In the genomic region with DNA sequence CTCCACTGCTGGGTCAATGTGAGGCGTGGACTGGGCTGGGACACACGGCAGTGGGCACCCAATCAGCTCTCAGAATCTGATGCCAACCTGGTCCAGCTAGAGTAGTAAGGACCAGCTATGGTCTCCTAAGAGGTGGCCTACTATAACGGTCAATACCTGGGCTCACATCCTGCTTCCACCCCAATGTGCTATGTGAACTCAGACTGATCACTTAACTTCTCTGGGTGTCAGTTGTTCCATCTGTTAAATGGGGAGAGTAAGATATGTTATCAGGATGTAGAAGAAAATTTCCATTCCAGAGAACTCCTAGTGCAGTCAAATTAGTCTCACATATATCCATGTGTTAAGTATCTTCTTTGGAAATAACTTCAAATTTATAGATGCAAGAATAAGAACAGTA, we compare ENCODE assay signal across 16 cellular contexts. TPM values are rescaled to one million over a fixed set of nuclear protein-coding genes. Genes with fewer than 3 reads are reported as not detected.
DNase-seq lines count a peak whose midpoint lies in the region; ATAC-seq and TF ChIP-seq lines count a peak whose summit lies in the region.
"Had no signal": no experiment of that assay in that cellular context is flagged by ENCODE, and none has a peak within 500 bp of the region (broad histone marks: within the 10 kb centered on the region; RNA-seq: fewer than 3 reads in every experiment).

No MANE protein-coding gene starts in this region.

- H3K36me3 ChIP-seq in DND-41 (ENCODE audit: insufficient read depth, low read length), result no peaks in the 10 kb centered on the region
- H3K36me3 ChIP-seq: sigmoid colon had no signal

- no peaks in the 10 kb centered on the region for H3K27me3 ChIP-seq in DND-41 (ENCODE audit: insufficient read depth, low read length, poor library complexity)
- H3K27me3 ChIP-seq: sigmoid colon had no signal

- H3K9me3 ChIP-seq in DND-41 (ENCODE audit: insufficient read depth, low read length, severe bottlenecking), result no peaks in the 10 kb centered on the region
- H3K9me3 ChIP-seq: sigmoid colon had no signal

- peak overlapping the region; percentile 92 for H3K27ac ChIP-seq in DND-41 (ENCODE audit: low read length)
- H3K27ac ChIP-seq: 22Rv1, sigmoid colon had no signal

- POLR2A ChIA-PET in activated CD8-positive, alpha-beta T cell treated with anti-CD3 and anti-CD28 coated beads for 36 hours (lab: Charles Lee), result interaction anchor here (1.0 to 3.6 kb wide), 8 partner anchors 8 to 180 kb away, joined by 3 to 58 read pairs (median 8); a partner anchor contains a TSS

- ATAC-seq in DND-41 (ENCODE audit: insufficient read depth, low read depth) (no peak), memory B cell (ENCODE audit: low read depth) (no peak), HG03565 (IDR thresholded peaks at IDR 0.05; ENCODE audit: unreplicated experiment) (no peak), GM18505 (IDR thresholded peaks at IDR 0.05; ENCODE audit: unreplicated experiment) (no peak)
- no peak for ATAC-seq in activated CD8-positive, alpha-beta T cell treated with anti-CD3 and anti-CD28 coated beads for 36 hours

- H4K20me1 ChIP-seq in DND-41 (ENCODE audit: insufficient read depth, low read length), result peaks cover 15% of the 10 kb centered on the region

- peaks cover 58% of the 10 kb centered on the region for H3K4me1 Mint-ChIP-seq in T-helper 1 cell treated with Interleukin-12 subunit alpha and Interleukin-12 subunit beta and Interleukin-4 antibody, amounts not matched to agents 30 μg/mL and 1 μg/mL, for 36 hours (ENCODE audit: low read depth)
- peaks cover 81% of the 10 kb centered on the region for H3K4me1 Mint-ChIP-seq in activated CD8-positive, alpha-beta T cell treated with anti-CD3 and anti-CD28 coated beads for 36 hours (ENCODE audit: low read depth)
- H3K4me1 Mint-ChIP-seq in memory B cell (peaks cover 66% of the 10 kb centered on the region), nephron progenitor cell (peaks cover 15% of the 10 kb centered on the region)

- H3K9me3 Mint-ChIP-seq in T-helper 1 cell treated with Interleukin-12 subunit alpha and Interleukin-12 subunit beta and Interleukin-4 antibody, amounts not matched to agents 30 μg/mL and 1 μg/mL, for 36 hours, result peaks cover 5% of the 10 kb centered on the region
- H3K9me3 Mint-ChIP-seq in activated CD8-positive, alpha-beta T cell treated with anti-CD3 and anti-CD28 coated beads for 36 hours, result no peaks in the 10 kb centered on the region
- no peaks in the 10 kb centered on the region for H3K9me3 Mint-ChIP-seq in memory B cell
- no peaks in the 10 kb centered on the region for H3K9me3 Mint-ChIP-seq in nephron progenitor cell
- H3K9me3 Mint-ChIP-seq: dendritic cell treated with granulocyte-macrophage colony-stimulating factor and Interleukin-4, amounts not matched to agents 40 ng/mL and 50 ng/mL, for 4 days; type B pancreatic cell had no signal

- no peak for TF ChIP-seq POLR2A in GM18505 (IDR thresholded peaks at IDR 0.05; ENCODE audit: borderline replicate concordance, extremely low read depth, insufficient read depth, insufficient read length)

- peaks cover 76% of the 10 kb centered on the region for H3K79me2 ChIP-seq in DND-41 (ENCODE audit: insufficient read depth, low read length)

- H3K9ac ChIP-seq in DND-41 (ENCODE audit: low read depth, low read length), result peak overlapping the region; percentile 9; the same call in 1 of the 2 replicates

- no peaks in the 10 kb centered on the region for H3K27me3 Mint-ChIP-seq in T-helper 1 cell treated with Interleukin-12 subunit alpha and Interleukin-12 subunit beta and Interleukin-4 antibody, amounts not matched to agents 30 μg/mL and 1 μg/mL, for 36 hours (ENCODE audit: low read depth)
- no peaks in the 10 kb centered on the region for H3K27me3 Mint-ChIP-seq in activated CD8-positive, alpha-beta T cell treated with anti-CD3 and anti-CD28 coated beads for 36 hours
- H3K27me3 Mint-ChIP-seq in memory B cell (no peaks in the 10 kb centered on the region), nephron progenitor cell (ENCODE audit: low read depth, poor library complexity) (no peaks in the 10 kb centered on the region)
- H3K27me3 Mint-ChIP-seq: dendritic cell treated with granulocyte-macrophage colony-stimulating factor and Interleukin-4, amounts not matched to agents 40 ng/mL and 50 ng/mL, for 4 days; stimulated activated naive CD8-positive, alpha-beta T cell treated with anti-CD3 and anti-CD28 coated beads, Interleukin-15, amount 100 ng/mL, for 72 hours; type B pancreatic cell had no signal

- CTCF ChIA-PET in activated CD8-positive, alpha-beta T cell treated with anti-CD3 and anti-CD28 coated beads for 36 hours (lab: Charles Lee), result interaction anchor here (1.6 kb wide), 1 partner anchor 34 kb away, joined by 6 read pairs; no protein-coding TSS in a partner anchor

- DNase-seq in T-helper 1 cell (no peak), DND-41 (no peak), memory B cell (ENCODE audit: low spot score in 2 of 2) (no peak), nephron progenitor cell (no peak)
- no peak for DNase-seq in activated CD8-positive, alpha-beta T cell treated with anti-CD3 and anti-CD28 coated beads for 36 hours
- DNase-seq: NCI-H1436 treated with DMSO at 0.1 percent for 48 hours; NCI-H2171 treated with DMSO at 0.1 percent for 48 hours; NCI-H748 treated with DMSO at 0.1 percent for 48 hours; sigmoid colon; stimulated activated naive CD8-positive, alpha-beta T cell treated with anti-CD3 and anti-CD28 coated beads, Interleukin-15, amount 100 ng/mL, for 72 hours had no signal

- H3K27ac Mint-ChIP-seq in T-helper 1 cell treated with Interleukin-12 subunit alpha and Interleukin-12 subunit beta and Interleukin-4 antibody, amounts not matched to agents 30 μg/mL and 1 μg/mL, for 36 hours, result peak overlapping the region; percentile 49
- peak overlapping the region; percentile 94 for H3K27ac Mint-ChIP-seq in activated CD8-positive, alpha-beta T cell treated with anti-CD3 and anti-CD28 coated beads for 36 hours
- peak overlapping the region; percentile 98 for H3K27ac Mint-ChIP-seq in memory B cell
- H3K27ac Mint-ChIP-seq in nephron progenitor cell, result no peak overlapping the region
- H3K27ac Mint-ChIP-seq: dendritic cell treated with granulocyte-macrophage colony-stimulating factor and Interleukin-4, amounts not matched to agents 40 ng/mL and 50 ng/mL, for 4 days; type B pancreatic cell had no signal

- H3K4me3 ChIP-seq in DND-41 (ENCODE audit: low read depth in 1 of 2, low read length in 2 of 2), result no peak overlapping the region
- H3K4me3 ChIP-seq: sigmoid colon had no signal

- intact Hi-C loops in activated CD8-positive, alpha-beta T cell treated with anti-CD3 and anti-CD28 coated beads for 36 hours (cut with micrococcal nuclease), result loop anchor here (5.0 kb wide), 1 partner anchor 37 kb away; no protein-coding TSS in a partner anchor

- peak overlapping the region; percentile 37; the same call in 1 of the 2 replicates for H3K4me2 ChIP-seq in DND-41 (ENCODE audit: insufficient read depth, low read length)

- peaks cover 68% of the 10 kb centered on the region for H3K4me1 ChIP-seq in DND-41 (ENCODE audit: insufficient read depth, low read length)

- H3K4me3 Mint-ChIP-seq in T-helper 1 cell treated with Interleukin-12 subunit alpha and Interleukin-12 subunit beta and Interleukin-4 antibody, amounts not matched to agents 30 μg/mL and 1 μg/mL, for 36 hours, result no peak overlapping the region
- no peak overlapping the region for H3K4me3 Mint-ChIP-seq in activated CD8-positive, alpha-beta T cell treated with anti-CD3 and anti-CD28 coated beads for 36 hours
- peak overlapping the region; percentile 1 for H3K4me3 Mint-ChIP-seq in memory B cell
- H3K4me3 Mint-ChIP-seq in nephron progenitor cell, result no peak overlapping the region
- H3K4me3 Mint-ChIP-seq: dendritic cell treated with granulocyte-macrophage colony-stimulating factor and Interleukin-4, amounts not matched to agents 40 ng/mL and 50 ng/mL, for 4 days; type B pancreatic cell had no signal

- peaks cover 25% of the 10 kb centered on the region for H3K36me3 Mint-ChIP-seq in T-helper 1 cell treated with Interleukin-12 subunit alpha and Interleukin-12 subunit beta and Interleukin-4 antibody, amounts not matched to agents 30 μg/mL and 1 μg/mL, for 36 hours (ENCODE audit: low read depth)
- H3K36me3 Mint-ChIP-seq in activated CD8-positive, alpha-beta T cell treated with anti-CD3 and anti-CD28 coated beads for 36 hours (ENCODE audit: low read depth), result peaks cover 15% of the 10 kb centered on the region
- H3K36me3 Mint-ChIP-seq in memory B cell, result peaks cover 10% of the 10 kb centered on the region
- peaks cover 4% of the 10 kb centered on the region for H3K36me3 Mint-ChIP-seq in nephron progenitor cell (ENCODE audit: low read depth)
- H3K36me3 Mint-ChIP-seq: type B pancreatic cell had no signal

- no peak for TF ChIP-seq CTCF in DND-41 (IDR thresholded peaks at IDR 0.05; ENCODE audit: borderline replicate concordance, extremely low read depth, low read length, poor library complexity, severe bottlenecking)
- no peak for TF ChIP-seq CTCF in activated CD8-positive, alpha-beta T cell treated with anti-CD3 and anti-CD28 coated beads for 36 hours (IDR thresholded peaks at IDR 0.05)
- TF ChIP-seq CTCF in nephron progenitor cell (IDR thresholded peaks at IDR 0.05), result no peak

- no peak overlapping the region for H2AFZ ChIP-seq in DND-41 (ENCODE audit: low read depth, low read length)

RNA-seq across cellular contexts. Expression of a gene that starts 14.2 kb away (rescaled TPM):
- 10 to 100 TPM; 19.7 to 23.0 TPM for total RNA-seq in activated CD8-positive, alpha-beta T cell treated with anti-CD3 and anti-CD28 coated beads for 36 hours

RNA-seq across cellular contexts. Expression of a gene that starts 38.8 kb away (rescaled TPM):
- total RNA-seq in activated CD8-positive, alpha-beta T cell treated with anti-CD3 and anti-CD28 coated beads for 36 hours, result 10 to 100 TPM; 61.2 to 66.6 TPM

RNA-seq across cellular contexts. Expression of a gene that starts 42.0 kb away (rescaled TPM):
- total RNA-seq in activated CD8-positive, alpha-beta T cell treated with anti-CD3 and anti-CD28 coated beads for 36 hours, result 10 to 100 TPM; 38.6 to 46.6 TPM
